Comparison of ENCODE assay signal across 11 cellular contexts in genomic region chr10:59337254-59337653, GRCh38. TPM values are rescaled to one million over a fixed set of nuclear protein-coding genes. Genes with fewer than 3 reads are reported as not detected.
DNase-seq lines count a peak whose midpoint lies in the region; ATAC-seq and TF ChIP-seq lines count a peak whose summit lies in the region.
"Had no signal": no experiment of that assay in that cellular context is flagged by ENCODE, and none has a peak within 500 bp of the region (broad histone marks: within the 10 kb centered on the region; RNA-seq: fewer than 3 reads in every experiment).

No MANE protein-coding gene starts in this region.

- no peak for ATAC-seq in HG03565 (IDR thresholded peaks at IDR 0.05; ENCODE audit: unreplicated experiment)
- ATAC-seq in activated T-cell treated with anti-CD3 and anti-CD28 coated beads, Interleukin-2, amount 50 U/mL, for 72 hours (replicated peaks in 1 of 2): no peak
- ATAC-seq: activated CD8-positive, alpha-beta memory T cell treated with anti-CD3 and anti-CD28 coated beads, Interleukin-2, amount 10 ng/mL, durations not matched to agents 7 days and 5 days had no signal

- intact Hi-C loops in MCF 10A (cut with micrococcal nuclease) (no loop called here), spleen (cut with DNase I; ENCODE audit: low total_unique reads) (no loop called here)
- intact Hi-C loops in activated T-helper 1 cell treated with anti-CD3 and anti-CD28 coated beads, Interleukin-12 subunit alpha, Interleukin-12 subunit beta, Interleukin-2, Interleukin-4 antibody, amounts not matched to agents 30 ng/mL and 10 ng/mL and 1 ng/mL, durations not matched to agents 14 hours and 24 hours and 36 hours (cut with micrococcal nuclease): no loop called here

- no peaks in the 10 kb centered on the region for H3K36me3 ChIP-seq in spleen
- H3K36me3 ChIP-seq: neutrophil had no signal

- H3K4me3 Mint-ChIP-seq in MCF 10A (ENCODE audit: unreplicated experiment): no peak overlapping the region
- H3K4me3 Mint-ChIP-seq in activated T-cell treated with anti-CD3 and anti-CD28 coated beads, Interleukin-2, amount 50 U/mL, for 72 hours: no peak overlapping the region
- no peak overlapping the region for H3K4me3 Mint-ChIP-seq in activated T-helper 1 cell treated with anti-CD3 and anti-CD28 coated beads, Interleukin-12 subunit alpha, Interleukin-12 subunit beta, Interleukin-2, Interleukin-4 antibody, amounts not matched to agents 30 ng/mL and 10 ng/mL and 1 ng/mL, durations not matched to agents 14 hours and 24 hours and 36 hours
- H3K4me3 Mint-ChIP-seq: activated CD8-positive, alpha-beta memory T cell treated with anti-CD3 and anti-CD28 coated beads, Interleukin-2, amount 10 ng/mL, durations not matched to agents 7 days and 5 days; IgD-negative memory B cell had no signal

- H3K9me3 Mint-ChIP-seq in MCF 10A (ENCODE audit: unreplicated experiment): no peaks in the 10 kb centered on the region
- no peaks in the 10 kb centered on the region for H3K9me3 Mint-ChIP-seq in activated T-cell treated with anti-CD3 and anti-CD28 coated beads, Interleukin-2, amount 50 U/mL, for 72 hours
- no peaks in the 10 kb centered on the region for H3K9me3 Mint-ChIP-seq in activated T-helper 1 cell treated with anti-CD3 and anti-CD28 coated beads, Interleukin-12 subunit alpha, Interleukin-12 subunit beta, Interleukin-2, Interleukin-4 antibody, amounts not matched to agents 30 ng/mL and 10 ng/mL and 1 ng/mL, durations not matched to agents 14 hours and 24 hours and 36 hours
- H3K9me3 Mint-ChIP-seq: IgD-negative memory B cell had no signal

- H3K27me3 ChIP-seq in spleen (replicated peaks in 1 of 7): no peaks in the 10 kb centered on the region
- H3K27me3 ChIP-seq: neutrophil had no signal

- POLR2A ChIA-PET in MCF 10A (lab: Yijun Ruan, JAX): interaction anchor here (0.7 to 1.3 kb wide), 7 partner anchors 19 to 566 kb away, joined by 3 to 8 read pairs (median 4); no protein-coding TSS in a partner anchor

- TF ChIP-seq CTCF in MCF 10A (IDR thresholded peaks at IDR 0.05; ENCODE audit: unreplicated experiment) (no peak), spleen (IDR thresholded peaks at IDR 0.05 in 8 of 11, conservative IDR thresholded peaks at IDR 0.05 in 3 of 11) (no peak)

- CTCF ChIA-PET in MCF 10A (lab: Yijun Ruan, JAX): interaction anchor here (0.6 to 1.3 kb wide), 4 partner anchors 14 to 274 kb away, joined by 3 to 6 read pairs (median 4); no protein-coding TSS in a partner anchor

- no peak overlapping the region for H3K4me3 ChIP-seq in spleen

- no TSS peak for BruUV-seq in MCF 10A (replicated peaks; lab: Mats Ljungman, UMichigan)

- no peaks in the 10 kb centered on the region for H3K27me3 Mint-ChIP-seq in MCF 10A (ENCODE audit: insufficient read depth, unreplicated experiment)
- no peaks in the 10 kb centered on the region for H3K27me3 Mint-ChIP-seq in activated T-cell treated with anti-CD3 and anti-CD28 coated beads, Interleukin-2, amount 50 U/mL, for 72 hours (ENCODE audit: low read depth)
- no peaks in the 10 kb centered on the region for H3K27me3 Mint-ChIP-seq in activated T-helper 1 cell treated with anti-CD3 and anti-CD28 coated beads, Interleukin-12 subunit alpha, Interleukin-12 subunit beta, Interleukin-2, Interleukin-4 antibody, amounts not matched to agents 30 ng/mL and 10 ng/mL and 1 ng/mL, durations not matched to agents 14 hours and 24 hours and 36 hours (ENCODE audit: insufficient read depth)
- H3K27me3 Mint-ChIP-seq: activated CD8-positive, alpha-beta memory T cell treated with anti-CD3 and anti-CD28 coated beads, Interleukin-2, amount 10 ng/mL, durations not matched to agents 7 days and 5 days; IgD-negative memory B cell had no signal

- H3K27ac Mint-ChIP-seq in MCF 10A (ENCODE audit: low read depth, unreplicated experiment): peak overlapping the region; percentile 90
- no peak overlapping the region for H3K27ac Mint-ChIP-seq in activated T-cell treated with anti-CD3 and anti-CD28 coated beads, Interleukin-2, amount 50 U/mL, for 72 hours
- no peak overlapping the region for H3K27ac Mint-ChIP-seq in activated T-helper 1 cell treated with anti-CD3 and anti-CD28 coated beads, Interleukin-12 subunit alpha, Interleukin-12 subunit beta, Interleukin-2, Interleukin-4 antibody, amounts not matched to agents 30 ng/mL and 10 ng/mL and 1 ng/mL, durations not matched to agents 14 hours and 24 hours and 36 hours
- H3K27ac Mint-ChIP-seq: activated CD8-positive, alpha-beta memory T cell treated with anti-CD3 and anti-CD28 coated beads, Interleukin-2, amount 10 ng/mL, durations not matched to agents 7 days and 5 days; IgD-negative memory B cell had no signal

- H3K4me1 Mint-ChIP-seq in MCF 10A (ENCODE audit: insufficient read depth, unreplicated experiment): peaks cover 13% of the 10 kb centered on the region
- H3K4me1 Mint-ChIP-seq in activated T-cell treated with anti-CD3 and anti-CD28 coated beads, Interleukin-2, amount 50 U/mL, for 72 hours (ENCODE audit: low read depth): no peaks in the 10 kb centered on the region
- no peaks in the 10 kb centered on the region for H3K4me1 Mint-ChIP-seq in activated T-helper 1 cell treated with anti-CD3 and anti-CD28 coated beads, Interleukin-12 subunit alpha, Interleukin-12 subunit beta, Interleukin-2, Interleukin-4 antibody, amounts not matched to agents 30 ng/mL and 10 ng/mL and 1 ng/mL, durations not matched to agents 14 hours and 24 hours and 36 hours (ENCODE audit: low read depth)
- H3K4me1 Mint-ChIP-seq: activated CD8-positive, alpha-beta memory T cell treated with anti-CD3 and anti-CD28 coated beads, Interleukin-2, amount 10 ng/mL, durations not matched to agents 7 days and 5 days; IgD-negative memory B cell had no signal

- no peak for TF ChIP-seq POLR2A in spleen (IDR thresholded peaks at IDR 0.05)

- H3K27ac ChIP-seq in spleen: peak overlapping the region in 6 of 8 donors; percentile 4 to 55 (median 36)
- H3K27ac ChIP-seq: neutrophil had no signal

- DNase-seq in HPDE6-E6E7 (ENCODE audit: extremely low spot score) (peak; percentile 54), MCF 10A (ENCODE audit: unreplicated experiment) (peak; percentile 81), islet precursor cell (peak; percentile 70), spleen (no peak), SKM-1 (lab: John Stamatoyannopoulos, UW; ENCODE audit: unreplicated experiment) (no peak)
- no peak for DNase-seq in activated T-cell treated with anti-CD3 and anti-CD28 coated beads, Interleukin-2, amount 50 U/mL, for 72 hours
- DNase-seq in activated T-helper 1 cell treated with anti-CD3 and anti-CD28 coated beads, Interleukin-12 subunit alpha, Interleukin-12 subunit beta, Interleukin-2, Interleukin-4 antibody, amounts not matched to agents 30 ng/mL and 10 ng/mL and 1 ng/mL, durations not matched to agents 14 hours and 24 hours and 36 hours (ENCODE audit: low spot score): no peak
- DNase-seq: activated CD8-positive, alpha-beta memory T cell treated with anti-CD3 and anti-CD28 coated beads, Interleukin-2, amount 10 ng/mL, durations not matched to agents 7 days and 5 days had no signal

- no peaks in the 10 kb centered on the region for H3K36me3 Mint-ChIP-seq in MCF 10A (ENCODE audit: insufficient read depth, unreplicated experiment)
- no peaks in the 10 kb centered on the region for H3K36me3 Mint-ChIP-seq in activated T-cell treated with anti-CD3 and anti-CD28 coated beads, Interleukin-2, amount 50 U/mL, for 72 hours (ENCODE audit: insufficient read depth in 2 of 2)
- no peaks in the 10 kb centered on the region for H3K36me3 Mint-ChIP-seq in activated T-helper 1 cell treated with anti-CD3 and anti-CD28 coated beads, Interleukin-12 subunit alpha, Interleukin-12 subunit beta, Interleukin-2, Interleukin-4 antibody, amounts not matched to agents 30 ng/mL and 10 ng/mL and 1 ng/mL, durations not matched to agents 14 hours and 24 hours and 36 hours (ENCODE audit: low read depth)
- H3K36me3 Mint-ChIP-seq: activated CD8-positive, alpha-beta memory T cell treated with anti-CD3 and anti-CD28 coated beads, Interleukin-2, amount 10 ng/mL, durations not matched to agents 7 days and 5 days; IgD-negative memory B cell had no signal

- peaks cover 0 to 5% (median 0%) of the 10 kb centered on the region in 6 donors for H3K4me1 ChIP-seq in spleen

- H3K9me3 ChIP-seq in spleen: no peaks in the 10 kb centered on the region
- H3K9me3 ChIP-seq: neutrophil had no signal

RNA-seq across cellular contexts. Expression of gene FAM13C, which starts 25.1 kb away (rescaled TPM):
- not detected in 2 replicates for total RNA-seq in MCF 10A (2022)
- 10 to 100 TPM in 4 of 7 donors, 1 to 10 TPM in 3; 7.3 to 19.7 (median 13.9) TPM for total RNA-seq in spleen
- 1 to 10 TPM; 1.5 to 1.8 (median 1.7) TPM for polyA plus RNA-seq in spleen
- total RNA-seq in activated T-cell treated with anti-CD3 and anti-CD28 coated beads, Interleukin-2, amount 50 U/mL, for 72 hours: not detected
- not detected in 2 replicates for total RNA-seq in activated T-helper 1 cell treated with anti-CD3 and anti-CD28 coated beads, Interleukin-12 subunit alpha, Interleukin-12 subunit beta, Interleukin-2, Interleukin-4 antibody, amounts not matched to agents 30 ng/mL and 10 ng/mL and 1 ng/mL, durations not matched to agents 14 hours and 24 hours and 36 hours
- total RNA-seq: activated CD8-positive, alpha-beta memory T cell treated with anti-CD3 and anti-CD28 coated beads, Interleukin-2, amount 10 ng/mL, durations not matched to agents 7 days and 5 days had no signal
- polyA plus RNA-seq: IgD-negative memory B cell had no signal

Comparison
In these comparisons a context has a peak if more than half of its experiments do, and no peak if none do; other contexts are left out.
1. DNase-seq: peak in HPDE6-E6E7 (single experiment), MCF 10A (single experiment) and islet precursor cell (single experiment); none in spleen (single experiment), SKM-1 (single experiment), activated T-cell treated with anti-CD3 and anti-CD28 coated beads, Interleukin-2, amount 50 U/mL, for 72 hours (0 of 2) and activated T-helper 1 cell treated with anti-CD3 and anti-CD28 coated beads, Interleukin-12 subunit alpha, Interleukin-12 subunit beta, Interleukin-2, Interleukin-4 antibody, amounts not matched to agents 30 ng/mL and 10 ng/mL and 1 ng/mL, durations not matched to agents 14 hours and 24 hours and 36 hours (single experiment).